In genomic region chr2:68908392-68908970, GRCh38 we compare ENCODE assay signal across 9 cellular contexts. TPM values are rescaled to one million over a fixed set of nuclear protein-coding genes. Genes with fewer than 3 reads are reported as not detected.
DNase-seq lines count a peak whose midpoint lies in the region; ATAC-seq and TF ChIP-seq lines count a peak whose summit lies in the region.
"Had no signal": no experiment of that assay in that cellular context is flagged by ENCODE, and none has a peak within 500 bp of the region (broad histone marks: within the 10 kb centered on the region; RNA-seq: fewer than 3 reads in every experiment).

No MANE protein-coding gene starts in this region.

- H3K27ac ChIP-seq in CD8-positive, alpha-beta T cell (ENCODE audit: low read depth, low read length) = no peak overlapping the region

- no peak for TF ChIP-seq CTCF in CD8-positive, alpha-beta T cell (IDR thresholded peaks at IDR 0.05)
- TF ChIP-seq CTCF in retinal pigment epithelial cell (conservative IDR thresholded peaks at IDR 0.05; ENCODE audit: low read depth, low read length) = no peak

- H3K36me3 Mint-ChIP-seq in CD8-positive, alpha-beta T cell = no peaks in the 10 kb centered on the region

- intact Hi-C loops in CD8-positive, alpha-beta T cell (cut with DNase I, micrococcal nuclease) = loop anchor here (1.0 to 10.0 kb wide), 8 partner anchors 17 to 654 kb away; partner anchors contain the start of genes APLF (in 1 of the 2), FBXO48 (in 1 of the 2) and PPP3R1 (in 1 of the 2)

- peak; percentile 66 to 91 (median 76) for DNase-seq in CD8-positive, alpha-beta T cell
- DNase-seq in NT2/D1 (ENCODE audit: low read depth, low spot score) = peak; percentile 23
- DNase-seq in activated CD8-positive, alpha-beta memory T cell treated with anti-CD3 and anti-CD28 coated beads, Interleukin-2, amount 50 U/mL, for 48 hours = peak; percentile 81
- DNase-seq in fibroblast of the conjunctiva (ENCODE audit: low read depth) = peak; percentile 30
- DNase-seq in retinal pigment epithelial cell (ENCODE audit: low read depth) = peak; percentile 68
- DNase-seq in cerebellar nuclear complex (lab: John Stamatoyannopoulos, UW) = no peak

- no peaks in the 10 kb centered on the region for H3K9me3 Mint-ChIP-seq in CD8-positive, alpha-beta T cell

- no peaks in the 10 kb centered on the region for H3K27me3 ChIP-seq in CD8-positive, alpha-beta T cell (ENCODE audit: insufficient read depth, low read length)
- no peaks in the 10 kb centered on the region for H3K27me3 ChIP-seq in NT2/D1 (ENCODE audit: insufficient read depth, insufficient read length)

- no peaks in the 10 kb centered on the region for H3K36me3 ChIP-seq in CD8-positive, alpha-beta T cell (ENCODE audit: insufficient read depth, low read length)
- H3K36me3 ChIP-seq in NT2/D1 (ENCODE audit: insufficient read depth, insufficient read length, low read length) = no peaks in the 10 kb centered on the region

- H3K4me3 Mint-ChIP-seq in CD8-positive, alpha-beta T cell = peak overlapping the region; percentile 24

- peaks cover 34% of the 10 kb centered on the region for H3K4me1 Mint-ChIP-seq in CD8-positive, alpha-beta T cell (ENCODE audit: low read depth)

- H3K4me3 ChIP-seq in CD8-positive, alpha-beta T cell (ENCODE audit: low read depth, low read length) = peak overlapping the region; percentile 6
- H3K4me3 ChIP-seq in NT2/D1 (ENCODE audit: insufficient read length, low read depth) = no peak overlapping the region
- no peak overlapping the region for H3K4me3 ChIP-seq in retinal pigment epithelial cell (ENCODE audit: low read length)

- H3K9me3 ChIP-seq in CD8-positive, alpha-beta T cell (ENCODE audit: low read length) = no peaks in the 10 kb centered on the region
- H3K9me3 ChIP-seq in NT2/D1 (ENCODE audit: insufficient read depth, low read length) = no peaks in the 10 kb centered on the region

- peak; percentile 94 for ATAC-seq in CD8-positive, alpha-beta T cell
- ATAC-seq in GM19467 (IDR thresholded peaks at IDR 0.05; ENCODE audit: unreplicated experiment) (peak; percentile 95), HG03565 (IDR thresholded peaks at IDR 0.05; ENCODE audit: unreplicated experiment) (peak; percentile 90)

- POLR2A ChIA-PET in CD8-positive, alpha-beta T cell (lab: Charles Lee) = interaction anchor here (0.6 to 2.8 kb wide), 16 partner anchors 13 to 442 kb away, joined by 3 to 15 read pairs (median 5); partner anchors contain the start of genes APLF, ARHGAP25 and FBXO48

- no peak overlapping the region for H3K9ac ChIP-seq in NT2/D1 (ENCODE audit: insufficient read length, low read depth)

- no peaks in the 10 kb centered on the region for H3K27me3 Mint-ChIP-seq in CD8-positive, alpha-beta T cell (ENCODE audit: low read depth)

- peak overlapping the region; percentile 81 for H3K27ac Mint-ChIP-seq in CD8-positive, alpha-beta T cell

- H3K4me1 ChIP-seq in CD8-positive, alpha-beta T cell (ENCODE audit: insufficient read depth, low read length) = peaks cover 34% of the 10 kb centered on the region
- no peaks in the 10 kb centered on the region for H3K4me1 ChIP-seq in NT2/D1 (ENCODE audit: insufficient read depth, insufficient read length)

- CTCF ChIA-PET in CD8-positive, alpha-beta T cell (lab: Charles Lee) = interaction anchor here (0.8 to 5.3 kb wide), 33 partner anchors 8 to 454 kb away, joined by 3 to 78 read pairs (median 7); partner anchors contain the start of genes APLF, ARHGAP25 and FBXO48

RNA-seq across cellular contexts. Expression of gene BMP10, which starts 37.3 kb away (rescaled TPM):
- total RNA-seq in CD8-positive, alpha-beta T cell = not detected

RNA-seq across cellular contexts. Expression of gene GKN2, which starts 44.2 kb away (rescaled TPM):
- not detected for total RNA-seq in CD8-positive, alpha-beta T cell
- total RNA-seq: T-helper 2 cell treated with Interferon-gamma antibody and Interleukin-4, amounts not matched to agents 100 ng/mL and 5 ng/mL, for 36 hours had no signal

Comparison
In these comparisons a context has a peak if more than half of its experiments do, and no peak if none do; other contexts are left out.
1. DNase-seq: peak in CD8-positive, alpha-beta T cell (7 of 7), NT2/D1 (single experiment), activated CD8-positive, alpha-beta memory T cell treated with anti-CD3 and anti-CD28 coated beads, Interleukin-2, amount 50 U/mL, for 48 hours (single experiment), fibroblast of the conjunctiva (single experiment) and retinal pigment epithelial cell (single experiment); none in cerebellar nuclear complex (0 of 2).
2. Peak in every context shown above with its lines, with median percentiles within 50 percentile points of each other: ATAC-seq.